12 cellular contexts compared by ENCODE assay signal in genomic region chr11:120128392-120129172, GRCh38. TPM values are rescaled to one million over a fixed set of nuclear protein-coding genes. Genes with fewer than 3 reads are reported as not detected.
DNase-seq lines count a peak whose midpoint lies in the region; FAIRE-seq and TF ChIP-seq lines count a peak whose summit lies in the region.
"Had no signal": no experiment of that assay in that cellular context is flagged by ENCODE, and none has a peak within 500 bp of the region (broad histone marks: within the 10 kb centered on the region; RNA-seq: fewer than 3 reads in every experiment).

No MANE protein-coding gene starts in this region.

- no peak for TF ChIP-seq CTCF in A673 (conservative IDR thresholded peaks at IDR 0.05; ENCODE audit: low read depth, low read length)
- no peak for TF ChIP-seq CTCF in bronchial epithelial cell (IDR thresholded peaks at IDR 0.05; ENCODE audit: insufficient read depth, low read length, severe bottlenecking)
- TF ChIP-seq CTCF in D721Med (IDR thresholded peaks at IDR 0.05; ENCODE audit: insufficient read depth, missing control alignments), result no peak

- no peak overlapping the region for H3K4me3 ChIP-seq in A673 (ENCODE audit: low read depth, low read length, poor library complexity, severe bottlenecking)
- H3K4me3 ChIP-seq in bronchial epithelial cell (ENCODE audit: low read depth, low read length), result no peak overlapping the region
- H3K4me3 ChIP-seq in mucosa of rectum (ENCODE audit: low read length in 2 of 2), result peak overlapping the region in 1 of 2 donors; percentile 13
- H3K4me3 ChIP-seq in mesendoderm (ENCODE audit: low read length), result no peak overlapping the region

- intact Hi-C loops in A673 (cut with micrococcal nuclease; ENCODE audit: unreplicated experiment), result no loop called here

- H3K4me2 ChIP-seq in mesendoderm (ENCODE audit: low read length), result no peak overlapping the region

- H3K27me3 ChIP-seq in A673 (replicated peaks; ENCODE audit: insufficient read depth, low read depth, low read length, poor library complexity) (peaks cover 9% of the 10 kb centered on the region), bronchial epithelial cell (ENCODE audit: control insufficient read depth, insufficient read depth, low read length) (no peaks in the 10 kb centered on the region), mucosa of rectum (ENCODE audit: control insufficient read depth in 2 of 2, insufficient read depth in 2 of 2, low read length in 2 of 2) (no peaks in the 10 kb centered on the region), mesendoderm (ENCODE audit: insufficient read depth, low read length, poor library complexity) (no peaks in the 10 kb centered on the region)

- H3K36me3 ChIP-seq in A673 (ENCODE audit: insufficient read depth, low read length, poor library complexity, severe bottlenecking) (no peaks in the 10 kb centered on the region), bronchial epithelial cell (ENCODE audit: control insufficient read depth, insufficient read depth, low read length) (peaks cover 50% of the 10 kb centered on the region), mucosa of rectum (ENCODE audit: control insufficient read depth in 2 of 2, insufficient read depth in 2 of 2, low read length in 2 of 2) (no peaks in the 10 kb centered on the region), mesendoderm (ENCODE audit: control insufficient read depth, insufficient read depth, low read length) (no peaks in the 10 kb centered on the region)

- no TSS peak for BruUV-seq in A673 (replicated peaks; lab: Mats Ljungman, UMichigan)

- H3K79me1 ChIP-seq in mesendoderm (ENCODE audit: low read length), result no peaks in the 10 kb centered on the region

- no CpG with 5 or more reads among the region's 14 CpGs for WGBS in mesendoderm (ENCODE audit: extremely low coverage, insufficient coverage, low lambda C conversion rate)

- no peaks in the 10 kb centered on the region for H3K9me3 ChIP-seq in A673 (ENCODE audit: low read depth, low read length, poor library complexity, severe bottlenecking)
- H3K9me3 ChIP-seq in mucosa of rectum (ENCODE audit: control insufficient read depth in 2 of 2, low read length in 2 of 2), result no peaks in the 10 kb centered on the region

- no peak overlapping the region for H4K8ac ChIP-seq in mesendoderm (ENCODE audit: low read depth, low read length)

- no peak overlapping the region for H3K56ac ChIP-seq in mesendoderm (ENCODE audit: low read length)

- no peak overlapping the region for H2BK120ac ChIP-seq in mesendoderm (ENCODE audit: low read depth, low read length)

- peak; percentile 99 for FAIRE-seq in bronchial epithelial cell (lab: Jason Lieb, UNC)
- FAIRE-seq in D721Med (lab: Jason Lieb, UNC), result no peak
- FAIRE-seq: islet of Langerhans had no signal

- H3K27ac ChIP-seq in A673 (ENCODE audit: low read depth, low read length, poor library complexity, severe bottlenecking) (no peak overlapping the region), mucosa of rectum (ENCODE audit: low read depth in 2 of 2, low read length in 2 of 2) (peak overlapping the region; percentile 56 to 84), mesendoderm (ENCODE audit: low read depth, low read length) (no peak overlapping the region)

- no peak overlapping the region for H2BK15ac ChIP-seq in mesendoderm (replicated peaks; ENCODE audit: low read depth)

- no peaks in the 10 kb centered on the region for H3K4me1 ChIP-seq in A673 (ENCODE audit: insufficient read depth, low read length, poor library complexity, severe bottlenecking)
- H3K4me1 ChIP-seq in mucosa of rectum (ENCODE audit: control insufficient read depth in 2 of 2, insufficient read depth in 2 of 2, low read length in 2 of 2), result peaks cover 13 to 28% of the 10 kb centered on the region in 2 donors
- no peaks in the 10 kb centered on the region for H3K4me1 ChIP-seq in mesendoderm (ENCODE audit: control insufficient read depth, low read depth, low read length)

- H3K18ac ChIP-seq in mesendoderm (ENCODE audit: low read length), result no peak overlapping the region

- H3K79me2 ChIP-seq in mesendoderm (ENCODE audit: control insufficient read depth, insufficient read depth, low read length), result no peaks in the 10 kb centered on the region

- H2AK5ac ChIP-seq in mesendoderm (ENCODE audit: low read length), result no peak overlapping the region

- CTCF ChIA-PET in A673 (lab: Charles Lee), result no interaction called here

- H4K5ac ChIP-seq in mesendoderm (ENCODE audit: low read length), result no peak overlapping the region

- peak; percentile 13 for DNase-seq in A673 (ENCODE audit: low spot score)
- peak; percentile 64 for DNase-seq in HuH-7 (ENCODE audit: low spot score)
- DNase-seq in bronchial epithelial cell (ENCODE audit: low read depth), result peak; percentile 95
- no peak for DNase-seq in SKM-1 (lab: John Stamatoyannopoulos, UW; ENCODE audit: unreplicated experiment)
- no peak for DNase-seq in mesendoderm
- DNase-seq in D721Med (ENCODE audit: insufficient read length, low spot score), result no peak
- no peak for DNase-seq in Kasumi-1 (lab: John Stamatoyannopoulos, UW)
- DNase-seq: activated CD4-positive, alpha-beta T cell treated with anti-CD3 and anti-CD28 coated beads, Interleukin-2, amount 50 U/mL, for 1 hour; NCI-H82; stimulated activated CD4-positive, alpha-beta T cell treated with anti-CD3 and anti-CD28 coated beads, Interleukin-2, amount 100 ng/mL, for 24 hours had no signal

- no peak overlapping the region for H3K23ac ChIP-seq in mesendoderm (ENCODE audit: low read length)

- H2BK5ac ChIP-seq in mesendoderm (ENCODE audit: low read length), result no peak overlapping the region

- H3K4ac ChIP-seq in mesendoderm (ENCODE audit: low read depth, low read length), result no peak overlapping the region

- H3K9ac ChIP-seq in mucosa of rectum (ENCODE audit: low read depth in 1 of 2, low read length in 2 of 2) (peak overlapping the region in 1 of 2 donors; percentile 57), mesendoderm (ENCODE audit: low read length) (no peak overlapping the region)

- POLR2A ChIA-PET in A673 (lab: Charles Lee; ENCODE audit: low non-redundant PET), result no interaction called here

RNA-seq across cellular contexts. Expression of gene TRIM29, which starts 9.3 kb away (rescaled TPM):
- total RNA-seq in A673 (2021) (not detected in 2 replicates), bronchial epithelial cell (146 and 441 TPM in 2 replicates)
- 0.13 TPM for polyA plus RNA-seq in mesendoderm (2013, experiment 1 of 2)
- polyA plus RNA-seq in mesendoderm (2013, experiment 2 of 2), result 0.10 TPM

Comparison
In these comparisons a context has a peak if more than half of its experiments do, and no peak if none do; other contexts are left out.
1. DNase-seq: peak in A673 (single experiment), HuH-7 (single experiment) and bronchial epithelial cell (single experiment); none in SKM-1 (single experiment), mesendoderm (single experiment), D721Med (single experiment) and Kasumi-1 (0 of 2).
2. H3K27ac ChIP-seq: peak in mucosa of rectum (2 of 2); none in A673 (single experiment) and mesendoderm (single experiment).
3. RNA of gene TRIM29, which starts 9.3 kb away (total RNA-seq): 146 to 441 TPM in bronchial epithelial cell; not detected in A673; every median in the first group is over 100 times any median in the second.